In genomic region chr1:74505133-74505532, GRCh38 we compare ENCODE assay signal across 17 cellular contexts. TPM values are rescaled to one million over a fixed set of nuclear protein-coding genes. Genes with fewer than 3 reads are reported as not detected.
DNase-seq lines count a peak whose midpoint lies in the region; ATAC-seq, FAIRE-seq and TF ChIP-seq lines count a peak whose summit lies in the region.
"Had no signal": no experiment of that assay in that cellular context is flagged by ENCODE, and none has a peak within 500 bp of the region (broad histone marks: within the 10 kb centered on the region; RNA-seq: fewer than 3 reads in every experiment).

No MANE protein-coding gene starts in this region.

- no peak overlapping the region for H3K18ac ChIP-seq in H1 (ENCODE audit: extremely low read depth, low read length)

- no peak overlapping the region for H2BK15ac ChIP-seq in H1 (ENCODE audit: low read length)

- peak; percentile 65 for DNase-seq in DMS53 (lab: John Stamatoyannopoulos, UW)
- no peak for DNase-seq in DMS53 treated with DMSO at 0.1 percent for 48 hours (lab: John Stamatoyannopoulos, UW; ENCODE audit: unreplicated experiment)
- DNase-seq in NCI-H748 (lab: John Stamatoyannopoulos, UW; ENCODE audit: unreplicated experiment): peak; percentile 98
- DNase-seq in H1 (ENCODE audit: low read depth in 1 of 2, low spot score in 2 of 2): no peak
- peak in 42 of 56 donors; percentile 4 to 84 (median 43) for DNase-seq in nucleus accumbens (lab: John Stamatoyannopoulos, UW)
- DNase-seq in GM12891 (ENCODE audit: insufficient read length, low spot score): no peak
- DNase-seq in GM10248 (ENCODE audit: extremely low spot score): no peak
- DNase-seq: 8988T; activated T-cell treated with anti-CD3 and anti-CD28 coated beads, Interleukin-2, amount 50 U/mL, for 48 hours; KBM-7; upper lobe of left lung had no signal

- TF ChIP-seq POLR2A in H1 (IDR thresholded peaks at IDR 0.05; ENCODE audit: control extremely low read depth in 1 of 2, low read depth in 2 of 2, low read length in 2 of 2): no peak
- no peak for TF ChIP-seq POLR2A in GM12891 (IDR thresholded peaks at IDR 0.05; ENCODE audit: low read depth, low read length)

- POLR2A ChIA-PET in H1 (lab: Charles Lee; ENCODE audit: partially characterized antibody): no interaction called here
- POLR2A ChIA-PET in GM10248 (lab: Yijun Ruan, JAX): no interaction called here

- peaks cover 2 to 9% (median 4%) of the 10 kb centered on the region in 4 experiments; a peak in 4 of 7 replicates for H3K4me1 ChIP-seq in H1 (replicated peaks in 1 of 4; ENCODE audit: control insufficient read depth in 3 of 4, insufficient read depth in 4 of 4, low read length in 3 of 4)
- H3K4me1 ChIP-seq: body of pancreas, upper lobe of left lung had no signal

- no peaks in the 10 kb centered on the region for H3K23me2 ChIP-seq in H1 (ENCODE audit: low read depth, low read length)

- H3K56ac ChIP-seq in H1 (replicated peaks; ENCODE audit: insufficient read length, low read depth, low read length): no peak overlapping the region

- CTCF ChIA-PET in H1 (lab: Charles Lee; ENCODE audit: partially characterized antibody): interaction anchor here (1.2 to 3.9 kb wide), 6 partner anchors 12 to 186 kb away, joined by 3 to 66 read pairs (median 4); no protein-coding TSS in a partner anchor
- CTCF ChIA-PET in GM10248 (lab: Yijun Ruan, JAX): interaction anchor here (0.5 to 4.1 kb wide), 9 partner anchors 10 to 228 kb away, joined by 3 to 48 read pairs (median 3); partner anchors contain the start of genes CRYZ and TYW3

- FAIRE-seq in H1 (lab: Jason Lieb, UNC): no peak
- FAIRE-seq in GM12891 (lab: Jason Lieb, UNC): no peak
- FAIRE-seq: endothelial cell of umbilical vein, GM12878 had no signal

- no peak for TF ChIP-seq EP300 in H1 (IDR thresholded peaks at IDR 0.05; ENCODE audit: borderline replicate concordance in 1 of 2, low read depth in 2 of 2, low read length in 2 of 2)

- H3K23ac ChIP-seq in H1 (ENCODE audit: insufficient read length): no peak overlapping the region

- H4K20me1 ChIP-seq in H1 (replicated peaks in 1 of 2; ENCODE audit: control insufficient read depth in 1 of 2, insufficient read depth in 2 of 2, low read length in 2 of 2): no peaks in the 10 kb centered on the region

- H2BK20ac ChIP-seq in H1 (ENCODE audit: low read length): no peak overlapping the region

- no peak overlapping the region for H3K4ac ChIP-seq in H1 (replicated peaks; ENCODE audit: insufficient read length, low read depth, low read length)

- no peaks in the 10 kb centered on the region for H3K79me1 ChIP-seq in H1 (ENCODE audit: low read depth, low read length)

- H2BK5ac ChIP-seq in H1 (ENCODE audit: low read depth, low read length): no peak overlapping the region

- H2BK12ac ChIP-seq in H1 (ENCODE audit: low read depth, low read length): no peak overlapping the region

- no peaks in the 10 kb centered on the region for H3K9me3 ChIP-seq in H1 (ENCODE audit: insufficient read depth in 2 of 2, low read depth in 1 of 2, low read length in 1 of 2)
- H3K9me3 ChIP-seq: body of pancreas, upper lobe of left lung had no signal

- WGBS in H1 (ENCODE audit: extremely low coverage in 1 of 2, insufficient coverage in 1 of 2, insufficient read length in 1 of 2, insufficient replicate concordance in 2 of 2, low coverage in 1 of 2, low lambda C conversion rate in 2 of 2, missing lambda C conversion rate in 1 of 2), 2 experiments: 57% methylated on average over 6 of the region's 6 CpGs; no CpG with 5 or more reads in 1 of the 2 experiments

- H3K36me3 ChIP-seq in H1 (ENCODE audit: control insufficient read depth in 2 of 4, insufficient read depth in 4 of 4, low read length in 3 of 4): no peaks in the 10 kb centered on the region
- H3K36me3 ChIP-seq: upper lobe of left lung had no signal

- no peak for TF ChIP-seq RAD21 in H1 (IDR thresholded peaks at IDR 0.05 in 1 of 2, conservative IDR thresholded peaks at IDR 0.05 in 1 of 2; ENCODE audit: low read depth in 2 of 2, low read length in 2 of 2)

- H3K27me3 ChIP-seq in H1 (replicated peaks in 1 of 4; ENCODE audit: control insufficient read depth in 3 of 4, extremely low read depth in 1 of 4, insufficient read depth in 3 of 4, low read length in 3 of 4): no peaks in the 10 kb centered on the region
- H3K27me3 ChIP-seq: body of pancreas, upper lobe of left lung had no signal

- no peak overlapping the region for H4K8ac ChIP-seq in H1 (ENCODE audit: extremely low read depth, insufficient read depth, low read length)

- H3K9ac ChIP-seq in H1 (replicated peaks in 1 of 4; ENCODE audit: extremely low read depth in 1 of 4, low read depth in 3 of 4, low read length in 3 of 4): 0 out of 7 replicates have a peak overlapping the region, but pooled peaks of 1 of the 4 experiments have one; percentile 4

- no peak overlapping the region for H2AK5ac ChIP-seq in H1 (ENCODE audit: low read depth, low read length)

- no peaks in the 10 kb centered on the region for H3K79me2 ChIP-seq in H1 (ENCODE audit: control insufficient read depth in 1 of 2, insufficient read depth in 2 of 2, low read length in 2 of 2)

- no peak for TF ChIP-seq CTCF in H1 (IDR thresholded peaks at IDR 0.05; ENCODE audit: control extremely low read depth in 1 of 3, insufficient read depth in 1 of 3, low read depth in 1 of 3, low read length in 3 of 3)
- TF ChIP-seq CTCF in GM10248 (IDR thresholded peaks at IDR 0.05; ENCODE audit: control extremely low read depth, extremely low read depth, low read depth, missing control alignments): no peak

- no peak overlapping the region for H4K5ac ChIP-seq in H1 (ENCODE audit: insufficient read length, low read depth, low read length)

- peak overlapping the region; percentile 5 to 23; a peak in 1 of 4 replicates for H3K4me2 ChIP-seq in H1 (ENCODE audit: insufficient read depth in 1 of 2, low read depth in 2 of 2, low read length in 2 of 2)
- H3K4me2 ChIP-seq: smooth muscle cell had no signal

- ATAC-seq in GM18520 (IDR thresholded peaks at IDR 0.05; ENCODE audit: unreplicated experiment): no peak
- ATAC-seq: body of pancreas, GM12878 had no signal

- no peak overlapping the region for H3K27ac ChIP-seq in H1 (ENCODE audit: low read depth, low read length)
- H3K27ac ChIP-seq: body of pancreas, upper lobe of left lung had no signal

- no peak overlapping the region for H2AFZ ChIP-seq in H1 (ENCODE audit: low read length)

- H4K91ac ChIP-seq in H1 (replicated peaks; ENCODE audit: insufficient read length, low read length): no peak overlapping the region

- no peak overlapping the region for H2BK120ac ChIP-seq in H1 (replicated peaks; ENCODE audit: low read depth, low read length)

- no peak overlapping the region for H3K14ac ChIP-seq in H1 (ENCODE audit: insufficient read length)

- H3K4me3 ChIP-seq in H1 (ENCODE audit: extremely low read depth in 1 of 4, insufficient read depth in 2 of 4, low read depth in 3 of 4, low read length in 4 of 4): no peak overlapping the region
- H3K4me3 ChIP-seq: body of pancreas, GM12878, smooth muscle cell, upper lobe of left lung had no signal

TF ChIP-seq in H1, 55 proteins besides CTCF, POLR2A, EP300 and RAD21:
- TF ChIP-seq RNF2 (IDR thresholded peaks at IDR 0.05; ENCODE audit: borderline replicate concordance, low read depth, low read length, missing control alignments, poor library complexity, severe bottlenecking) (no peak), SP4 (IDR thresholded peaks at IDR 0.05; ENCODE audit: low read length) (no peak), NANOG (IDR thresholded peaks at IDR 0.05; ENCODE audit: insufficient read depth, low read depth, low read length, poor library complexity, severe bottlenecking) (no peak), FOSL1 (IDR thresholded peaks at IDR 0.05; ENCODE audit: insufficient read depth, low read depth, low read length) (no peak), CEBPB (IDR thresholded peaks at IDR 0.05; ENCODE audit: low read depth, low read length) (no peak), KDM1A (IDR thresholded peaks at IDR 0.05; ENCODE audit: borderline replicate concordance, low read length) (no peak), BCL11A (IDR thresholded peaks at IDR 0.05; ENCODE audit: low read depth in 2 of 2, low read length in 2 of 2) (no peak), KDM4A (IDR thresholded peaks at IDR 0.05; ENCODE audit: low read depth, low read length, severe bottlenecking) (no peak), CREB1 (IDR thresholded peaks at IDR 0.05) (no peak), SP2 (IDR thresholded peaks at IDR 0.05; ENCODE audit: low read length) (no peak)

TF ChIP-seq in GM12891, 5 proteins besides CTCF, POLR2A, EP300 and RAD21:
- TF ChIP-seq TAF1 (IDR thresholded peaks at IDR 0.05; ENCODE audit: low read depth, low read length) (no peak), SPI1 (IDR thresholded peaks at IDR 0.05; ENCODE audit: low read depth, low read length) (no peak), PAX5 (IDR thresholded peaks at IDR 0.05; ENCODE audit: insufficient read depth, low read length, severe bottlenecking) (no peak), POLR2AphosphoS5 (IDR thresholded peaks at IDR 0.05; ENCODE audit: low read depth, low read length) (no peak), POU2F2 (IDR thresholded peaks at IDR 0.05; ENCODE audit: low read depth, low read length) (no peak)

RNA-seq across cellular contexts. Expression of gene LRRC53, which starts 7.3 kb away (rescaled TPM):
- not detected in 2 replicates for total RNA-seq in H1 (2021; fragmentation: NEBNext Ultra II Directional; extraction: Animal tissue kit (Norgen Biotek cat#: 25700))
- polyA plus RNA-seq in H1 (2011; rRNA removed): not detected in 2 replicates
- polyA plus RNA-seq in H1 (2011; cell fraction: cytosol; rRNA removed): not detected
- not detected for polyA plus RNA-seq in H1 (2011; cell fraction: nucleus; rRNA removed)
- not detected in 4 replicates for polyA plus RNA-seq in H1 (2012, experiment 1 of 2)
- not detected for polyA plus RNA-seq in H1 (2012, experiment 2 of 2)
- polyA plus RNA-seq in H1 (2013, experiment 1 of 2): not detected
- polyA plus RNA-seq in H1 (2013, experiment 2 of 2): not detected
- not detected in 2 replicates for polyA minus RNA-seq in H1 (2011; rRNA and poly(A)+ RNA removed)
- polyA minus RNA-seq in H1 (2011; cell fraction: cytosol; rRNA and poly(A)+ RNA removed): not detected
- not detected for polyA minus RNA-seq in H1 (2011; cell fraction: nucleus; rRNA and poly(A)+ RNA removed)
- polyA plus RNA-seq in GM12891 (2012; ENCODE audit: low read depth, missing spikeins): not detected
- total RNA-seq: body of pancreas, endothelial cell of umbilical vein, GM12878, SK-MEL-5, smooth muscle cell, upper lobe of left lung had no signal
- polyA plus RNA-seq: endothelial cell of umbilical vein, GM12878, smooth muscle cell had no signal

Comparison
In these comparisons a context has a peak if more than half of its experiments do, and no peak if none do; other contexts are left out.
1. DNase-seq: peak in DMS53 (single experiment), NCI-H748 (single experiment) and nucleus accumbens (42 of 56); none in DMS53 treated with DMSO at 0.1 percent for 48 hours (single experiment), H1 (0 of 2), GM12891 (single experiment) and GM10248 (single experiment).